In the genomic region with DNA sequence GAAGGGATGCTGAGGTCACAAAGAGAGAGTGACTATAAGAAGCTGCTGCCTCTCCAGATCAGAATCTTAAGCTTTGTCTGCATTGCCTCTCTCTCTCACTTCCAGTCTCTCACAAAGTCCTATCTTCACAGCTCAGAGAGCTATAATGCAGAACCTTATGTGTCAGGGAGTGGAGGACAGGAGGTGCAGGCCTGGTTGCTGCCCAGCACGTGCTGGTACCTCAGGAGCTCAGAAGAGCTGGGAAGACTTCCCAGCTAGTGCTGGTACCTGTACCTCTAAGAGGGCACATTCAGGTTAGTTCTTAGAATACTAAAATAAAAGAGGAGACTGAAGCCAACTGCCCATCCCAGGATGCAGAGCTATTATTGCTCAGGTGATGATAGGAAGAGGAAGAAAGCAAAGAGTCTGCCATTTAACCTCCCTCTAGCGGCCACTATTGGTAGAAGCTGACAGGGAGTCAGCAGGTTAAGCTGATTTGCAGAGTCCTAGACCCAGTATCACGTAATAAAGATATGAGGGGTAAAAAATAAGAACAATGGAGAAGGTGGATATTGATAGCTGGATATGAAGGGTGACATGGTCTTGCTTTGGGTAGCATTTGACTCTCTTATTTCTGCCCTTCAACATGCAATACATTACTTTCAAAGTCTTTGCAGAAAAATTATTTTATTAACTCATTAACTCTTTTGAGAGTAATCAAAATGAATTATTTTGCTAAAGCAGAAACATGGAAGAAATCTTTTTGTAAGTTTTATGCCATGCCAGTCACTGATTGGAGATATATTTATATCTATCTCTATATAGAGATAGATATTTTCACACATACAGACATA, we compare ENCODE assay signal across 3 cellular contexts.
TF ChIP-seq lines count a peak whose summit lies in the region.

No MANE protein-coding gene starts in this region.

TF ChIP-seq in GM23338, 12 proteins besides CTCF, POLR2A, EP300 and RAD21:
- TF ChIP-seq STAT1 (IDR thresholded peaks at IDR 0.05; ENCODE audit: unreplicated experiment) (no peak), EZH2 (IDR thresholded peaks at IDR 0.05; ENCODE audit: low read depth, unreplicated experiment) (no peak), ZNF114 (CRISPR knock-in tag; IDR thresholded peaks at IDR 0.05) (no peak)
- TF ChIP-seq, protein P1, sequence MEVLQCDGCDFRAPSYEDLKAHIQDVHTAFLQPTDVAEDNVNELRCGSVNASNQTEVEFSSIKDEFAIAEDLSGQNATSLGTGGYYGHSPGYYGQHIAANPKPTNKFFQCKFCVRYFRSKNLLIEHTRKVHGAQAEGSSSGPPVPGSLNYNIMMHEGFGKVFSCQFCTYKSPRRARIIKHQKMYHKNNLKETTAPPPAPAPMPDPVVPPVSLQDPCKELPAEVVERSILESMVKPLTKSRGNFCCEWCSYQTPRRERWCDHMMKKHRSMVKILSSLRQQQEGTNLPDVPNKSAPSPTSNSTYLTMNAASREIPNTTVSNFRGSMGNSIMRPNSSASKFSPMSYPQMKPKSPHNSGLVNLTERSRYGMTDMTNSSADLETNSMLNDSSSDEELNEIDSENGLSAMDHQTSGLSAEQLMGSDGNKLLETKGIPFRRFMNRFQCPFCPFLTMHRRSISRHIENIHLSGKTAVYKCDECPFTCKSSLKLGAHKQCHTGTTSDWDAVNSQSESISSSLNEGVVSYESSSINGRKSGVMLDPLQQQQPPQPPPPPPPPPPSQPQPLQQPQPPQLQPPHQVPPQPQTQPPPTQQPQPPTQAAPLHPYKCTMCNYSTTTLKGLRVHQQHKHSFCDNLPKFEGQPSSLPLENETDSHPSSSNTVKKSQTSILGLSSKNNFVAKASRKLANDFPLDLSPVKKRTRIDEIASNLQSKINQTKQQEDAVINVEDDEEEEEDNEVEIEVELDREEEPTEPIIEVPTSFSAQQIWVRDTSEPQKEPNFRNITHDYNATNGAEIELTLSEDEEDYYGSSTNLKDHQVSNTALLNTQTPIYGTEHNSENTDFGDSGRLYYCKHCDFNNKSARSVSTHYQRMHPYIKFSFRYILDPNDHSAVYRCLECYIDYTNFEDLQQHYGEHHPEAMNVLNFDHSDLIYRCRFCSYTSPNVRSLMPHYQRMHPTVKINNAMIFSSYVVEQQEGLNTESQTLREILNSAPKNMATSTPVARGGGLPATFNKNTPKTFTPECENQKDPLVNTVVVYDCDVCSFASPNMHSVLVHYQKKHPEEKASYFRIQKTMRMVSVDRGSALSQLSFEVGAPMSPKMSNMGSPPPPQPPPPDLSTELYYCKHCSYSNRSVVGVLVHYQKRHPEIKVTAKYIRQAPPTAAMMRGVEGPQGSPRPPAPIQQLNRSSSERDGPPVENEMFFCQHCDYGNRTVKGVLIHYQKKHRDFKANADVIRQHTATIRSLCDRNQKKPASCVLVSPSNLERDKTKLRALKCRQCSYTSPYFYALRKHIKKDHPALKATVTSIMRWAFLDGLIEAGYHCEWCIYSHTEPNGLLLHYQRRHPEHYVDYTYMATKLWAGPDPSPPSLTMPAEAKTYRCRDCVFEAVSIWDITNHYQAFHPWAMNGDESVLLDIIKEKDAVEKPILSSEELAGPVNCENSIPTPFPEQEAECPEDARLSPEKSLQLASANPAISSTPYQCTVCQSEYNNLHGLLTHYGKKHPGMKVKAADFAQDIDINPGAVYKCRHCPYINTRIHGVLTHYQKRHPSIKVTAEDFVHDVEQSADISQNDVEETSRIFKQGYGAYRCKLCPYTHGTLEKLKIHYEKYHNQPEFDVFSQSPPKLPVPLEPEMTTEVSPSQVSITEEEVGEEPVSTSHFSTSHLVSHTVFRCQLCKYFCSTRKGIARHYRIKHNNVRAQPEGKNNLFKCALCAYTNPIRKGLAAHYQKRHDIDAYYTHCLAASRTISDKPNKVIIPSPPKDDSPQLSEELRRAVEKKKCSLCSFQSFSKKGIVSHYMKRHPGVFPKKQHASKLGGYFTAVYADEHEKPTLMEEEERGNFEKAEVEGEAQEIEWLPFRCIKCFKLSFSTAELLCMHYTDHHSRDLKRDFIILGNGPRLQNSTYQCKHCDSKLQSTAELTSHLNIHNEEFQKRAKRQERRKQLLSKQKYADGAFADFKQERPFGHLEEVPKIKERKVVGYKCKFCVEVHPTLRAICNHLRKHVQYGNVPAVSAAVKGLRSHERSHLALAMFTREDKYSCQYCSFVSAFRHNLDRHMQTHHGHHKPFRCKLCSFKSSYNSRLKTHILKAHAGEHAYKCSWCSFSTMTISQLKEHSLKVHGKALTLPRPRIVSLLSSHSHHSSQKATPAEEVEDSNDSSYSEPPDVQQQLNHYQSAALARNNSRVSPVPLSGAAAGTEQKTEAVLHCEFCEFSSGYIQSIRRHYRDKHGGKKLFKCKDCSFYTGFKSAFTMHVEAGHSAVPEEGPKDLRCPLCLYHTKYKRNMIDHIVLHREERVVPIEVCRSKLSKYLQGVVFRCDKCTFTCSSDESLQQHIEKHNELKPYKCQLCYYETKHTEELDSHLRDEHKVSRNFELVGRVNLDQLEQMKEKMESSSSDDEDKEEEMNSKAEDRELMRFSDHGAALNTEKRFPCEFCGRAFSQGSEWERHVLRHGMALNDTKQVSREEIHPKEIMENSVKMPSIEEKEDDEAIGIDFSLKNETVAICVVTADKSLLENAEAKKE (CRISPR knock-in tag; IDR thresholded peaks at IDR 0.05) = no peak

TF ChIP-seq in GM12878, 131 proteins besides CTCF, POLR2A, EP300 and RAD21:
- peak; percentile 67; the same call in 1 of the 2 replicates for TF ChIP-seq SMC3 (IDR thresholded peaks at IDR 0.05; ENCODE audit: borderline replicate concordance, low read length)
- TF ChIP-seq YY1 (IDR thresholded peaks at IDR 0.05; ENCODE audit: low read depth, low read length) = peak; percentile 69
- no peak for TF ChIP-seq SIN3A (IDR thresholded peaks at IDR 0.05; ENCODE audit: low read depth, low read length)
- TF ChIP-seq BCL11A (IDR thresholded peaks at IDR 0.05; ENCODE audit: low read depth, low read length) = no peak
- no peak for TF ChIP-seq SIX5 (IDR thresholded peaks at IDR 0.05; ENCODE audit: low read depth, low read length, severe bottlenecking)
- TF ChIP-seq TAF1 (IDR thresholded peaks at IDR 0.05; ENCODE audit: borderline replicate concordance, low read depth, low read length) = no peak
- no peak for TF ChIP-seq WRNIP1 (IDR thresholded peaks at IDR 0.05; ENCODE audit: borderline replicate concordance, low read depth, low read length)
- TF ChIP-seq, protein P2, sequence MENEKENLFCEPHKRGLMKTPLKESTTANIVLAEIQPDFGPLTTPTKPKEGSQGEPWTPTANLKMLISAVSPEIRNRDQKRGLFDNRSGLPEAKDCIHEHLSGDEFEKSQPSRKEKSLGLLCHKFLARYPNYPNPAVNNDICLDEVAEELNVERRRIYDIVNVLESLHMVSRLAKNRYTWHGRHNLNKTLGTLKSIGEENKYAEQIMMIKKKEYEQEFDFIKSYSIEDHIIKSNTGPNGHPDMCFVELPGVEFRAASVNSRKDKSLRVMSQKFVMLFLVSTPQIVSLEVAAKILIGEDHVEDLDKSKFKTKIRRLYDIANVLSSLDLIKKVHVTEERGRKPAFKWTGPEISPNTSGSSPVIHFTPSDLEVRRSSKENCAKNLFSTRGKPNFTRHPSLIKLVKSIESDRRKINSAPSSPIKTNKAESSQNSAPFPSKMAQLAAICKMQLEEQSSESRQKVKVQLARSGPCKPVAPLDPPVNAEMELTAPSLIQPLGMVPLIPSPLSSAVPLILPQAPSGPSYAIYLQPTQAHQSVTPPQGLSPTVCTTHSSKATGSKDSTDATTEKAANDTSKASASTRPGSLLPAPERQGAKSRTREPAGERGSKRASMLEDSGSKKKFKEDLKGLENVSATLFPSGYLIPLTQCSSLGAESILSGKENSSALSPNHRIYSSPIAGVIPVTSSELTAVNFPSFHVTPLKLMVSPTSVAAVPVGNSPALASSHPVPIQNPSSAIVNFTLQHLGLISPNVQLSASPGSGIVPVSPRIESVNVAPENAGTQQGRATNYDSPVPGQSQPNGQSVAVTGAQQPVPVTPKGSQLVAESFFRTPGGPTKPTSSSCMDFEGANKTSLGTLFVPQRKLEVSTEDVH (IDR thresholded peaks at IDR 0.05; ENCODE audit: low read depth, partially characterized antibody) = no peak
- TF ChIP-seq, protein P3, sequence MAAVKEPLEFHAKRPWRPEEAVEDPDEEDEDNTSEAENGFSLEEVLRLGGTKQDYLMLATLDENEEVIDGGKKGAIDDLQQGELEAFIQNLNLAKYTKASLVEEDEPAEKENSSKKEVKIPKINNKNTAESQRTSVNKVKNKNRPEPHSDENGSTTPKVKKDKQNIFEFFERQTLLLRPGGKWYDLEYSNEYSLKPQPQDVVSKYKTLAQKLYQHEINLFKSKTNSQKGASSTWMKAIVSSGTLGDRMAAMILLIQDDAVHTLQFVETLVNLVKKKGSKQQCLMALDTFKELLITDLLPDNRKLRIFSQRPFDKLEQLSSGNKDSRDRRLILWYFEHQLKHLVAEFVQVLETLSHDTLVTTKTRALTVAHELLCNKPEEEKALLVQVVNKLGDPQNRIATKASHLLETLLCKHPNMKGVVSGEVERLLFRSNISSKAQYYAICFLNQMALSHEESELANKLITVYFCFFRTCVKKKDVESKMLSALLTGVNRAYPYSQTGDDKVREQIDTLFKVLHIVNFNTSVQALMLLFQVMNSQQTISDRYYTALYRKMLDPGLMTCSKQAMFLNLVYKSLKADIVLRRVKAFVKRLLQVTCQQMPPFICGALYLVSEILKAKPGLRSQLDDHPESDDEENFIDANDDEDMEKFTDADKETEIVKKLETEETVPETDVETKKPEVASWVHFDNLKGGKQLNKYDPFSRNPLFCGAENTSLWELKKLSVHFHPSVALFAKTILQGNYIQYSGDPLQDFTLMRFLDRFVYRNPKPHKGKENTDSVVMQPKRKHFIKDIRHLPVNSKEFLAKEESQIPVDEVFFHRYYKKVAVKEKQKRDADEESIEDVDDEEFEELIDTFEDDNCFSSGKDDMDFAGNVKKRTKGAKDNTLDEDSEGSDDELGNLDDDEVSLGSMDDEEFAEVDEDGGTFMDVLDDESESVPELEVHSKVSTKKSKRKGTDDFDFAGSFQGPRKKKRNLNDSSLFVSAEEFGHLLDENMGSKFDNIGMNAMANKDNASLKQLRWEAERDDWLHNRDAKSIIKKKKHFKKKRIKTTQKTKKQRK (IDR thresholded peaks at IDR 0.05; ENCODE audit: low read depth, low read length) = no peak
- no peak for TF ChIP-seq CEBPB (IDR thresholded peaks at IDR 0.05; ENCODE audit: borderline replicate concordance in 1 of 2, low read depth in 2 of 2, low read length in 2 of 2)
TF ChIP-seq in GM12878: peak in this region for 2.

TF ChIP-seq in HepG2, 621 proteins besides CTCF, POLR2A, EP300 and RAD21:
- TF ChIP-seq SMC3 (IDR thresholded peaks at IDR 0.05; ENCODE audit: low read length) (peak; percentile 82), STAG1 (CRISPR knock-in tag; IDR thresholded peaks at IDR 0.05) (peak; percentile 69), ZNF12 (CRISPR knock-in tag; IDR thresholded peaks at IDR 0.05) (no peak)
